Comparison of ENCODE assay signal across 23 cellular contexts in the genomic region with DNA sequence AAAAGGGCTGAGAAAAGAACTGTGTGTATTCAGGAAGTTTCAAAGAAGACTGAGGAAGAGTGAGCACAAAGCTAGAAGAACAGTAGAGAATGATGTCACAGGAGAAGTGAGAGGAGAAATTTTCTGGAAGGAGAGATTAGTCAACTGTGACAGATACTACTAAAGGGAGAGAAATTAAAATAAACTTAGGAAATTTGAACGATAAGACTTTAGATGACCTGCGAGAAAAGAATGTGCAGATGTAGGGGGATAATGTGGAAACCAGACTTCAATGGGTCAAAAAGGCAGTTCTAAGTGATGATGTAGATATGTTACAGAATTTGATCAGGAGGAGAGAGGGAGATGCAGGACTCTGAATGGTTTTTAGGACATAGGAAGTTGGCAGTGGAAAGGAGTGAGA.
"Had no signal": no experiment of that assay in that cellular context is flagged by ENCODE, and none has a peak within 500 bp of the region (broad histone marks: within the 10 kb centered on the region; RNA-seq: fewer than 3 reads in every experiment).

No MANE protein-coding gene starts in this region.

- H3K4me1 ChIP-seq: colonic mucosa, gastroesophageal sphincter, stomach had no signal

- ATAC-seq: gastroesophageal sphincter; left lobe of liver; naive thymus-derived CD4-positive, alpha-beta T cell; right cardiac atrium had no signal

- H3K36me3 Mint-ChIP-seq: naive thymus-derived CD4-positive, alpha-beta T cell had no signal

- H3K4me2 ChIP-seq: hepatocyte had no signal

- H2AFZ ChIP-seq: hepatocyte had no signal

- H3K27me3 Mint-ChIP-seq: naive thymus-derived CD4-positive, alpha-beta T cell; progenitor cell of endocrine pancreas had no signal

- FAIRE-seq: endothelial cell of umbilical vein, small intestine had no signal

- H3K4me3 Mint-ChIP-seq: endodermal cell; naive thymus-derived CD4-positive, alpha-beta T cell; nephron progenitor cell had no signal

- DNase-seq: cerebellar nuclear complex; colonic mucosa; effector CD4-positive, alpha-beta T cell; endodermal cell; erythroblast; foreskin fibroblast; mammary epithelial cell; naive thymus-derived CD4-positive, alpha-beta T cell; nephron progenitor cell; ovary; right cardiac atrium; small intestine; stimulated activated CD4-positive, alpha-beta T cell treated with anti-CD3 and anti-CD28 coated beads, Interleukin-12 subunit alpha, Interleukin-12 subunit beta, amount 100 ng/mL, for 4 hours; stimulated activated naive CD4-positive, alpha-beta T cell; stomach; substantia nigra; trophoblast cell had no signal

- H3K9me3 ChIP-seq: colonic mucosa, gastroesophageal sphincter, neutrophil, ovary, stomach had no signal

- H3K27me3 ChIP-seq: colonic mucosa, gastroesophageal sphincter, hepatocyte, neutrophil, ovary, stomach had no signal

- H3K79me2 ChIP-seq: hepatocyte had no signal

- H3K36me3 ChIP-seq: colonic mucosa, gastroesophageal sphincter, neutrophil, ovary, stomach had no signal

- H3K4me3 ChIP-seq: colonic mucosa, gastroesophageal sphincter, hepatocyte, ovary, stomach had no signal

- H3K27ac Mint-ChIP-seq: endodermal cell; naive thymus-derived CD4-positive, alpha-beta T cell; nephron progenitor cell; progenitor cell of endocrine pancreas had no signal

- H3K27ac ChIP-seq: colonic mucosa, gastroesophageal sphincter, hepatocyte, neutrophil, ovary, stomach had no signal

- H3K4me1 Mint-ChIP-seq: naive thymus-derived CD4-positive, alpha-beta T cell; nephron progenitor cell had no signal

- H3K9me3 Mint-ChIP-seq: endodermal cell, nephron progenitor cell had no signal
